8 cellular contexts compared by ENCODE assay signal in the genomic region with DNA sequence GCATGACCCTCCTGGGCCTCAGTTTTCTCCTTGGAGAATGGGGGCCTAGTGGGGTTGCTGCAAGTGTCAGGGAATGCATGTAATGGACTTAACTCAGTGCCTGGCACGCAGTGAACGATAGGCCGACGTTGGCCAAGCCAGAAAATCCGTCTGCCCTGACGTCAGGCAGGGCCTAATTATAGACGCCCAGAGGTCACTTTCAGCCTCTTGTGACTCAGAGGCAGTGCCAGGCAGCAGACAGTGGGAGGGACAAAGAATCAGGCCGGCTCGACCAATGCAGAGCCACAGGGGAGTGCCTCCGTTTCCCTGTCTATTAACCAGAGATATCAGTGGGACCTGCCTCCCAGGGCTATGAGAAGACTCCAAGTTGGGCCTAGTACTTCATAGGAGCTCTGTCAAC.
DNase-seq lines count a peak whose midpoint lies in the region; ATAC-seq, FAIRE-seq and TF ChIP-seq lines count a peak whose summit lies in the region.

No MANE protein-coding gene starts in this region.

- FAIRE-seq in D721Med (lab: Jason Lieb, UNC): no peak

- POLR2A ChIA-PET in GM10248 (lab: Yijun Ruan, JAX): no interaction called here
- POLR2A ChIA-PET in HEK293T (lab: Yijun Ruan, JAX): no interaction called here

- H3K9me3 Mint-ChIP-seq in chondrocyte (ENCODE audit: low read depth): peaks cover 3% of the 10 kb centered on the region
- H3K9me3 Mint-ChIP-seq in nephron progenitor cell: peaks cover 26% of the 10 kb centered on the region

- CTCF ChIA-PET in GM10248 (lab: Yijun Ruan, JAX) (no interaction called here), HEK293T (lab: Yijun Ruan, JAX) (no interaction called here)

- H3K27me3 Mint-ChIP-seq in chondrocyte (ENCODE audit: low read depth) (no peaks in the 10 kb centered on the region), nephron progenitor cell (ENCODE audit: low read depth, poor library complexity) (peaks cover 61% of the 10 kb centered on the region)

- DNase-seq in HT1080 (ENCODE audit: low read depth) (peak; percentile 21), chondrocyte (ENCODE audit: low spot score) (no peak), left lobe of liver (ENCODE audit: low spot score) (no peak), stromal cell of bone marrow (ENCODE audit: low read depth) (peak; percentile 73), nephron progenitor cell (no peak), GM10248 (ENCODE audit: extremely low spot score) (no peak), D721Med (ENCODE audit: insufficient read length, low spot score) (no peak), HEK293T (ENCODE audit: extremely low spot score) (no peak)

- TF ChIP-seq CTCF in chondrocyte (IDR thresholded peaks at IDR 0.05) (no peak), nephron progenitor cell (IDR thresholded peaks at IDR 0.05) (no peak), GM10248 (IDR thresholded peaks at IDR 0.05; ENCODE audit: control extremely low read depth, extremely low read depth, low read depth, missing control alignments) (no peak), D721Med (IDR thresholded peaks at IDR 0.05; ENCODE audit: insufficient read depth, missing control alignments) (no peak)

- H3K27ac Mint-ChIP-seq in chondrocyte (ENCODE audit: unreplicated experiment): peak overlapping the region; percentile 94
- H3K27ac Mint-ChIP-seq in nephron progenitor cell: no peak overlapping the region

- H3K36me3 Mint-ChIP-seq in chondrocyte (ENCODE audit: low read depth): peaks cover 2% of the 10 kb centered on the region
- H3K36me3 Mint-ChIP-seq in nephron progenitor cell (ENCODE audit: low read depth): no peaks in the 10 kb centered on the region

- H3K4me1 Mint-ChIP-seq in chondrocyte (ENCODE audit: low read depth): peaks cover 40% of the 10 kb centered on the region
- H3K4me1 Mint-ChIP-seq in nephron progenitor cell: peaks cover 9% of the 10 kb centered on the region

- ATAC-seq in left lobe of liver: peak; percentile 46

- H3K4me3 Mint-ChIP-seq in chondrocyte (ENCODE audit: unreplicated experiment) (no peak overlapping the region), nephron progenitor cell (no peak overlapping the region)

TF ChIP-seq in HEK293T, 16 proteins besides CTCF, POLR2A, EP300 and RAD21:
- TF ChIP-seq HDGF (IDR thresholded peaks at IDR 0.05; ENCODE audit: borderline replicate concordance): no peak
- TF ChIP-seq L3MBTL2 (conservative IDR thresholded peaks at IDR 0.05): no peak
- no peak for TF ChIP-seq SP1 (IDR thresholded peaks at IDR 0.05)
- TF ChIP-seq NFRKB (IDR thresholded peaks at IDR 0.05): no peak
- no peak for TF ChIP-seq CTBP1 (IDR thresholded peaks at IDR 0.05; ENCODE audit: borderline replicate concordance)
- no peak for TF ChIP-seq BHLHE40 (IDR thresholded peaks at IDR 0.05; ENCODE audit: borderline replicate concordance)
- TF ChIP-seq FOXK2 (IDR thresholded peaks at IDR 0.05): no peak
- TF ChIP-seq ELF4 (IDR thresholded peaks at IDR 0.05): no peak
- no peak for TF ChIP-seq SUZ12 (IDR thresholded peaks at IDR 0.05)
- TF ChIP-seq LEF1 (IDR thresholded peaks at IDR 0.05; ENCODE audit: borderline replicate concordance): no peak
- no peak for TF ChIP-seq TARDBP (IDR thresholded peaks at IDR 0.05)
- no peak for TF ChIP-seq ZNF384 (IDR thresholded peaks at IDR 0.05)
- no peak for TF ChIP-seq FOXM1 (IDR thresholded peaks at IDR 0.05; ENCODE audit: borderline replicate concordance)
- TF ChIP-seq FOXA1 (IDR thresholded peaks at IDR 0.05): no peak
- no peak for TF ChIP-seq ARNT (IDR thresholded peaks at IDR 0.05)
TF ChIP-seq in HEK293T: peak in this region for 0.

Comparison
In these comparisons a context has a peak if more than half of its experiments do, and no peak if none do; other contexts are left out.
1. DNase-seq: peak in HT1080 (single experiment) and stromal cell of bone marrow (single experiment); none in chondrocyte (single experiment), left lobe of liver (single experiment), nephron progenitor cell (single experiment), GM10248 (single experiment), D721Med (single experiment) and HEK293T (single experiment).